In the genomic region with DNA sequence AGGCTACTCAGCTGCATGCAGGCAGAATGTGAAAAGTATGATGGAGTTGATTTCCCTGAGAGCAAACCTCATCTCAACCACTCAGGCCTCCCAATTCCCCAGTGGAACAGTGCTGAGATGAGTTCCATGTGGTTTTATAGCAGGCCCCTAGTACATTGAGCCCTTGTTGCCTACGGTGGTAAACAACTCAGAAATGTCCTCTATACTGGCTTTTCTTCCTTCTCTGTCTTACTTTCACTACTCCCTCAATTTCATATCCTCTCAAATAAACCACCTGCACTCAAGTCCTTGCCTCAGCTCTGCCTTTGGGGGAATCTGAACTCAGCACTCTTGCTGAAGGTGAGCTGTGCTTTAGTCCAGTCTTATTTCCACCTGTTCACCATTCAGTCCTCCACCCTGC, we compare ENCODE assay signal across 12 cellular contexts.
DNase-seq lines count a peak whose midpoint lies in the region; ATAC-seq and TF ChIP-seq lines count a peak whose summit lies in the region.
"Had no signal": no experiment of that assay in that cellular context is flagged by ENCODE, and none has a peak within 500 bp of the region (broad histone marks: within the 10 kb centered on the region; RNA-seq: fewer than 3 reads in every experiment).

No MANE protein-coding gene starts in this region.

- ATAC-seq in stimulated activated naive CD8-positive, alpha-beta T cell treated with anti-CD3 and anti-CD28 coated beads, Interleukin-15, amount 100 ng/mL, for 72 hours: peak; percentile 43
- ATAC-seq in stimulated activated naive CD8-positive, alpha-beta T cell treated with anti-CD3 and anti-CD28 coated beads, Interleukin-15, Interleukin-2, amounts not matched to agents 100 U/mL and 50 U/mL, for 24 hours: no peak
- ATAC-seq in GM21737 (IDR thresholded peaks at IDR 0.05; ENCODE audit: unreplicated experiment): peak; percentile 45
- peak; percentile 30 for ATAC-seq in HG03442 (IDR thresholded peaks at IDR 0.05; ENCODE audit: unreplicated experiment)
- ATAC-seq: PC-3 had no signal

- no peak for TF ChIP-seq CTCF in type B pancreatic cell (conservative IDR thresholded peaks at IDR 0.05)

- no peaks in the 10 kb centered on the region for H3K9me3 Mint-ChIP-seq in stimulated activated naive CD8-positive, alpha-beta T cell treated with anti-CD3 and anti-CD28 coated beads, Interleukin-15, amount 100 ng/mL, for 72 hours
- peaks cover 3% of the 10 kb centered on the region for H3K9me3 Mint-ChIP-seq in type B pancreatic cell

- no peaks in the 10 kb centered on the region for H3K4me1 Mint-ChIP-seq in stimulated activated naive CD8-positive, alpha-beta T cell treated with anti-CD3 and anti-CD28 coated beads, Interleukin-15, amount 100 ng/mL, for 72 hours
- H3K4me1 Mint-ChIP-seq in type B pancreatic cell (ENCODE audit: unreplicated experiment): no peaks in the 10 kb centered on the region

- H3K36me3 Mint-ChIP-seq in type B pancreatic cell: no peaks in the 10 kb centered on the region

- H3K27me3 Mint-ChIP-seq in stimulated activated naive CD8-positive, alpha-beta T cell treated with anti-CD3 and anti-CD28 coated beads, Interleukin-15, amount 100 ng/mL, for 72 hours: no peaks in the 10 kb centered on the region
- H3K27me3 Mint-ChIP-seq in type B pancreatic cell: no peaks in the 10 kb centered on the region

- no peak overlapping the region for H3K4me3 Mint-ChIP-seq in stimulated activated naive CD8-positive, alpha-beta T cell treated with anti-CD3 and anti-CD28 coated beads, Interleukin-15, amount 100 ng/mL, for 72 hours
- H3K4me3 Mint-ChIP-seq in type B pancreatic cell: no peak overlapping the region

- DNase-seq in stimulated activated naive CD8-positive, alpha-beta T cell treated with anti-CD3 and anti-CD28 coated beads, Interleukin-15, amount 100 ng/mL, for 72 hours: no peak
- DNase-seq in stimulated activated naive CD8-positive, alpha-beta T cell treated with anti-CD3 and anti-CD28 coated beads, Interleukin-15, Interleukin-2, amounts not matched to agents 100 U/mL and 50 U/mL, for 24 hours: no peak
- DNase-seq in superior temporal gyrus (ENCODE audit: extremely low spot score) (no peak), NCI-H1930 (lab: John Stamatoyannopoulos, UW) (no peak), type B pancreatic cell (ENCODE audit: extremely low spot score, unreplicated experiment) (no peak), NK-92 (lab: John Stamatoyannopoulos, UW; ENCODE audit: unreplicated experiment) (no peak)
- DNase-seq: activated CD4-positive, CD25-positive, alpha-beta regulatory T cell treated with anti-CD3 and anti-CD28 coated beads, Interleukin-2, amount 50 U/mL, for 72 hours; Caco-2; PC-3; stimulated activated CD4-positive, alpha-beta T cell treated with anti-CD3 and anti-CD28 coated beads, Interleukin-12 subunit alpha, Interleukin-12 subunit beta, amount 100 ng/mL, for 4 hours had no signal

- no peak overlapping the region for H3K27ac Mint-ChIP-seq in stimulated activated naive CD8-positive, alpha-beta T cell treated with anti-CD3 and anti-CD28 coated beads, Interleukin-15, amount 100 ng/mL, for 72 hours
- no peak overlapping the region for H3K27ac Mint-ChIP-seq in type B pancreatic cell
